In the genomic region with DNA sequence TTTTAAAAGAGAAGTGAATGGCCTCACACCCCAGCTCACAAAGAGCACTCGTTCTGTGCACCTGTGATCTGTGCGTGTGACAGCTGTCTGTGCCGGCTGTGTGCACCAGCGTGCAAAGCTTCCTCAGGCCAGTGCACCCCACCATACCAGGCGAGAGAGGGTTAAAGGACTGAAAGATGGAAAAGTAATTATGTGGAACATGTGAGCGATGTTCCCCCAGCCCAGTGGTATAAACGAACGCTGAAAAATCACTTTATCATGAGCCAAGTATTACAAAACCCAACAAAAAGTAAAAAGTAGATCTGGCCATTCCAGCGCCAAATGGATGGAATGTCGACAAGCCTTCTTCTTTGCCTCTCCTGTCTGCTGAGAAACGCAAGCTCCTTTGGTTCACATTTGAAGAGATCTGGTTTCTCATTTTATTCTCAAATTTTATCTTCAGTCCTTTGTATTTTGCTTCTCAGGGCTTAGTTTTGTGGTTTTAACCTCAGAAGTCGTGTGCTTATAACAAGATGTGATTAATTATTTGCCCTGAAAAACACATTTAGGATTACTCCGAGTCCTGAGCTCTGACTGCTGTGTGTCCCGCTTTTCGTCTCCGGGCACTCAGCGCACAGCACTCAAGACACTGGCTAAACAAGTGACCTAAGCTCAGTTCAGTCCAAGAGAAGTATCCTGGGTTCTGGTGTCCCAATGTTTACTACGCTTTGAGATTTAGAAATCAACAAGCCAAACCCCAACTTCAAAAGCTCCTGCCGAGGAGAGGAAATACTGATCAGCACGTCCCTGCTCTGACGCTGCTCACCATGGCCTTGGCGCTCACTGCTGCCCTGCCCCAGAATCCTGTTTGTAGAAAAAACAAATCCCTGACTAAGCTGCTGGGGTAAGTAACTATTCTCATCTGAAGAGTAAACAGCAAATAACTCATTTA, we compare ENCODE assay signal across 10 cellular contexts. TPM values are rescaled to one million over a fixed set of nuclear protein-coding genes. Genes with fewer than 3 reads are reported as not detected.
A peak's percentile ranks its signal among the peaks of the same experiment; 100 is the strongest.
DNase-seq lines count a peak whose midpoint lies in the region; TF ChIP-seq lines count a peak whose summit lies in the region.
"Had no signal": no experiment of that assay in that cellular context is flagged by ENCODE, and none has a peak within 500 bp of the region (broad histone marks: within the 10 kb centered on the region; RNA-seq: fewer than 3 reads in every experiment).

No MANE protein-coding gene starts in this region.

- no peak overlapping the region for H3K4me3 Mint-ChIP-seq in mesothelial cell of epicardium
- H3K4me3 Mint-ChIP-seq in activated CD4-positive, alpha-beta memory T cell treated with anti-CD3 and anti-CD28 coated beads, Interleukin-2, amount 10 ng/mL, durations not matched to agents 7 days and 5 days: no peak overlapping the region

- DNase-seq in amniotic epithelial cell (ENCODE audit: low read depth): peak; percentile 17
- peak; percentile 32 to 59 for DNase-seq in fibroblast of lung (ENCODE audit: low read depth in 2 of 2)
- no peak for DNase-seq in mesothelial cell of epicardium (ENCODE audit: low spot score in 2 of 2, unreplicated experiment in 2 of 2)
- DNase-seq in midbrain (lab: John Stamatoyannopoulos, UW): no peak
- no peak for DNase-seq in NCI-H1092 treated with DMSO at 0.1 percent for 48 hours (lab: John Stamatoyannopoulos, UW)
- DNase-seq in activated CD4-positive, alpha-beta memory T cell treated with anti-CD3 and anti-CD28 coated beads, Interleukin-2, amount 10 ng/mL, durations not matched to agents 7 days and 5 days: no peak
- DNase-seq in NCI-H2029 (lab: John Stamatoyannopoulos, UW): no peak
- DNase-seq: activated CD4-positive, alpha-beta T cell treated with anti-CD3 and anti-CD28 coated beads, Interleukin-2, amount 50 U/mL, for 4 hours; cortex of kidney had no signal

- H3K4me3 ChIP-seq in fibroblast of lung (replicated peaks in 1 of 4; ENCODE audit: control extremely low read depth in 1 of 4, insufficient read depth in 1 of 4, low read depth in 3 of 4, low read length in 4 of 4): peak overlapping the region in 1 of 4 experiments; percentile 21
- H3K4me3 ChIP-seq in stomach smooth muscle (ENCODE audit: low read length in 2 of 2): peak overlapping the region; percentile 46 to 47

- H2AFZ ChIP-seq in fibroblast of lung (ENCODE audit: low read length): no peak overlapping the region

- H3K27me3 ChIP-seq in fibroblast of lung (ENCODE audit: control insufficient read depth, insufficient read depth, low read length) (no peaks in the 10 kb centered on the region), stomach smooth muscle (ENCODE audit: control insufficient read depth in 1 of 2, insufficient read depth in 2 of 2, low read length in 2 of 2) (no peaks in the 10 kb centered on the region)

- CTCF ChIA-PET in activated CD4-positive, alpha-beta memory T cell treated with anti-CD3 and anti-CD28 coated beads, Interleukin-2, amount 10 ng/mL, durations not matched to agents 7 days and 5 days (lab: Charles Lee): interaction anchor here (0.6 to 1.1 kb wide), 2 partner anchors 87 to 476 kb away, joined by 3 read pairs; no protein-coding TSS in a partner anchor

- no peaks in the 10 kb centered on the region for H3K9me3 Mint-ChIP-seq in mesothelial cell of epicardium
- H3K9me3 Mint-ChIP-seq in activated CD4-positive, alpha-beta memory T cell treated with anti-CD3 and anti-CD28 coated beads, Interleukin-2, amount 10 ng/mL, durations not matched to agents 7 days and 5 days: no peaks in the 10 kb centered on the region

- H3K36me3 ChIP-seq in fibroblast of lung (ENCODE audit: control insufficient read depth, insufficient read depth, low read length) (peaks cover 20% of the 10 kb centered on the region), stomach smooth muscle (ENCODE audit: control insufficient read depth in 2 of 2, insufficient read depth in 2 of 2, low read length in 2 of 2) (peaks cover 5 to 9% of the 10 kb centered on the region in 2 donors)

- peaks cover 6% of the 10 kb centered on the region for H3K4me1 Mint-ChIP-seq in mesothelial cell of epicardium
- no peaks in the 10 kb centered on the region for H3K4me1 Mint-ChIP-seq in activated CD4-positive, alpha-beta memory T cell treated with anti-CD3 and anti-CD28 coated beads, Interleukin-2, amount 10 ng/mL, durations not matched to agents 7 days and 5 days

- H3K79me2 ChIP-seq in fibroblast of lung (ENCODE audit: control insufficient read depth, insufficient read depth, low read length): no peaks in the 10 kb centered on the region

- no peaks in the 10 kb centered on the region for H3K27me3 Mint-ChIP-seq in mesothelial cell of epicardium (ENCODE audit: low read depth)
- no peaks in the 10 kb centered on the region for H3K27me3 Mint-ChIP-seq in activated CD4-positive, alpha-beta memory T cell treated with anti-CD3 and anti-CD28 coated beads, Interleukin-2, amount 10 ng/mL, durations not matched to agents 7 days and 5 days

- H3K9ac ChIP-seq in fibroblast of lung (ENCODE audit: insufficient read depth, low read length) (no peak overlapping the region), stomach smooth muscle (ENCODE audit: low read length in 2 of 2) (peak overlapping the region; percentile 34 to 55)

- peak overlapping the region; percentile 25 for H3K27ac Mint-ChIP-seq in mesothelial cell of epicardium
- no peak overlapping the region for H3K27ac Mint-ChIP-seq in activated CD4-positive, alpha-beta memory T cell treated with anti-CD3 and anti-CD28 coated beads, Interleukin-2, amount 10 ng/mL, durations not matched to agents 7 days and 5 days

- peak overlapping the region; percentile 70 for H3K4me2 ChIP-seq in fibroblast of lung (ENCODE audit: extremely low read depth, insufficient read depth, low read length)

- H3K36me3 Mint-ChIP-seq in mesothelial cell of epicardium: peaks cover 21% of the 10 kb centered on the region
- H3K36me3 Mint-ChIP-seq in activated CD4-positive, alpha-beta memory T cell treated with anti-CD3 and anti-CD28 coated beads, Interleukin-2, amount 10 ng/mL, durations not matched to agents 7 days and 5 days (ENCODE audit: low read depth): peaks cover 40% of the 10 kb centered on the region

- TF ChIP-seq CTCF in fibroblast of lung (conservative IDR thresholded peaks at IDR 0.05 in 1 of 2, IDR thresholded peaks at IDR 0.05 in 1 of 2; ENCODE audit: low read depth in 1 of 2, low read length in 2 of 2) (no peak), mesothelial cell of epicardium (IDR thresholded peaks at IDR 0.05; ENCODE audit: unreplicated experiment) (no peak)

- H3K27ac ChIP-seq in fibroblast of lung (ENCODE audit: insufficient read depth, low read length) (peak overlapping the region; percentile 24), stomach smooth muscle (ENCODE audit: low read length) (peak overlapping the region; percentile 92)

- H4K20me1 ChIP-seq in fibroblast of lung (ENCODE audit: control insufficient read depth, extremely low read depth, insufficient read depth, low read length): no peaks in the 10 kb centered on the region

- peaks cover 20% of the 10 kb centered on the region for H3K4me1 ChIP-seq in fibroblast of lung (ENCODE audit: control insufficient read depth, extremely low read depth, insufficient read depth, low read length)
- peaks cover 71% of the 10 kb centered on the region for H3K4me1 ChIP-seq in stomach smooth muscle (ENCODE audit: control insufficient read depth, insufficient read depth, low read length)

- POLR2A ChIA-PET in activated CD4-positive, alpha-beta memory T cell treated with anti-CD3 and anti-CD28 coated beads, Interleukin-2, amount 10 ng/mL, durations not matched to agents 7 days and 5 days (lab: Charles Lee): no interaction called here

- no peaks in the 10 kb centered on the region for H3K9me3 ChIP-seq in fibroblast of lung (ENCODE audit: control insufficient read depth, insufficient read depth, low read depth, low read length)
- no peaks in the 10 kb centered on the region for H3K9me3 ChIP-seq in stomach smooth muscle (ENCODE audit: control insufficient read depth in 2 of 2, low read length in 2 of 2)

RNA-seq across cellular contexts. Expression of gene IPPK, which starts 53.5 kb away (rescaled TPM):
- 7.7 and 11.1 TPM in 2 replicates for total RNA-seq in fibroblast of lung
- 16.4 and 18.5 TPM in 2 replicates for polyA plus RNA-seq in fibroblast of lung
- 6.2 and 7.9 TPM in 2 replicates for polyA plus RNA-seq in fibroblast of lung (2012)
- polyA minus RNA-seq in fibroblast of lung (ENCODE audit: low replicate concordance): 36.6 and 64.1 TPM in 2 replicates
- 7.8 to 10.0 TPM (median 9.3 TPM) in 3 replicates for total RNA-seq in mesothelial cell of epicardium
- 10 to 100 TPM; 11.4 to 11.5 TPM for total RNA-seq in activated CD4-positive, alpha-beta memory T cell treated with anti-CD3 and anti-CD28 coated beads, Interleukin-2, amount 10 ng/mL, durations not matched to agents 7 days and 5 days

Comparison
In these comparisons a context has a peak if more than half of its experiments do, and no peak if none do; other contexts are left out.
1. DNase-seq: peak in amniotic epithelial cell (single experiment) and fibroblast of lung (2 of 2); none in mesothelial cell of epicardium (0 of 2), midbrain (single experiment), NCI-H1092 treated with DMSO at 0.1 percent for 48 hours (single experiment), activated CD4-positive, alpha-beta memory T cell treated with anti-CD3 and anti-CD28 coated beads, Interleukin-2, amount 10 ng/mL, durations not matched to agents 7 days and 5 days (single experiment) and NCI-H2029 (single experiment).